In the genomic region with DNA sequence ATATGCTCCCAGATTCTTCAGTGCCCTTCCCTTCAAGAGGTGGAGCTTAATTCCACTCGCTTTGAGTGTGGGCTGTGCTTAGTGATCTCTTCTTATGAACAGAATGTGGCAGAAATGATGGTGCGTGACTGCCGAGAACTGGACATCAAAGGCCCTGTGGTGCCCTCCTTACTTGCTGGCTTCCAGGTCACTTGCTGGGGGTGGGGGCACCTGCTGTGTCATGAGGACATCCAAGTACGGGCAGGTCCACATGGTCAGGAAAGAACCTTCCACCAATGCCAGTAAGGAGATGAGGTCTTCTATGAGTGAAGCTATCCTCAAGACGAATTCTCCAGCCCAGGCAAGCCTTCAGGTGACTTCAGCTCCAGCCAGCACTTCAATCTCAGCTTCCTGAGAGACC, we compare ENCODE assay signal across 26 cellular contexts.
"Had no signal": no experiment of that assay in that cellular context is flagged by ENCODE, and none has a peak within 500 bp of the region (broad histone marks: within the 10 kb centered on the region; RNA-seq: fewer than 3 reads in every experiment).

No MANE protein-coding gene starts in this region.

- H3K27ac Mint-ChIP-seq: natural killer cell treated with Interleukin-12 subunit alpha and Interleukin-12 subunit beta and Interleukin-15 and Interleukin-18, amount 100 ng/mL, for 72 hours; neural progenitor cell; stimulated activated effector memory CD8-positive, alpha-beta T cell treated with anti-CD3 and anti-CD28 coated beads, Interleukin-12 subunit alpha, Interleukin-12 subunit beta, amount 100 ng/mL, for 72 hours; type B pancreatic cell had no signal

- H3K36me3 Mint-ChIP-seq: neural progenitor cell; stimulated activated effector memory CD8-positive, alpha-beta T cell treated with anti-CD3 and anti-CD28 coated beads, Interleukin-12 subunit alpha, Interleukin-12 subunit beta, amount 100 ng/mL, for 72 hours; type B pancreatic cell had no signal

- H3K27ac ChIP-seq: coronary artery, left lung, neural progenitor cell, parathyroid adenoma, psoas muscle, suprapubic skin, thyroid gland, uterus had no signal

- H3K4me3 ChIP-seq: coronary artery, left lung, lung, neural progenitor cell, psoas muscle, smooth muscle cell, suprapubic skin, thyroid gland, uterus had no signal

- ATAC-seq: left lung; natural killer cell treated with Interleukin-12 subunit alpha and Interleukin-12 subunit beta and Interleukin-15 and Interleukin-18, amount 100 ng/mL, for 72 hours; psoas muscle; stimulated activated effector memory CD8-positive, alpha-beta T cell treated with anti-CD3 and anti-CD28 coated beads, Interleukin-12 subunit alpha, Interleukin-12 subunit beta, amount 100 ng/mL, for 72 hours; stimulated activated naive CD8-positive, alpha-beta T cell treated with anti-CD3 and anti-CD28 coated beads, Interleukin-15, Interleukin-2, amounts not matched to agents 100 U/mL and 50 U/mL, for 24 hours had no signal

- H3K27me3 ChIP-seq: neural progenitor cell, thyroid gland, uterus had no signal

- H3K9me3 ChIP-seq: thyroid gland had no signal

- H2AFZ ChIP-seq: neural progenitor cell, parathyroid adenoma had no signal

- DNase-seq: effector CD4-positive, alpha-beta T cell; foreskin melanocyte; head of caudate nucleus; hypothalamus; kidney glomerular epithelial cell; mesenchymal stem cell; midbrain; occipital lobe; retina; stimulated activated CD4-positive, alpha-beta T cell treated with anti-CD3 and anti-CD28 coated beads, Interleukin-4, amount 100 ng/mL, for 1 hour; stimulated activated CD8-positive, alpha-beta memory T cell treated with anti-CD3 and anti-CD28 coated beads, Interleukin-4, amount 100 ng/mL, for 48 hours; stimulated activated naive CD8-positive, alpha-beta T cell treated with anti-CD3 and anti-CD28 coated beads, Interleukin-15, Interleukin-2, amounts not matched to agents 100 U/mL and 50 U/mL, for 24 hours; thyroid gland; uterus had no signal

- H3K4me3 Mint-ChIP-seq: natural killer cell treated with Interleukin-12 subunit alpha and Interleukin-12 subunit beta and Interleukin-15 and Interleukin-18, amount 100 ng/mL, for 72 hours; neural progenitor cell; stimulated activated effector memory CD8-positive, alpha-beta T cell treated with anti-CD3 and anti-CD28 coated beads, Interleukin-12 subunit alpha, Interleukin-12 subunit beta, amount 100 ng/mL, for 72 hours; type B pancreatic cell had no signal

- H3K4me1 ChIP-seq: left lung, neural progenitor cell, parathyroid adenoma, psoas muscle, suprapubic skin, thyroid gland, uterus had no signal

- FAIRE-seq: islet of Langerhans had no signal

- H3K4me1 Mint-ChIP-seq: neural progenitor cell; stimulated activated effector memory CD8-positive, alpha-beta T cell treated with anti-CD3 and anti-CD28 coated beads, Interleukin-12 subunit alpha, Interleukin-12 subunit beta, amount 100 ng/mL, for 72 hours had no signal

- H3K4me2 ChIP-seq: neural progenitor cell, smooth muscle cell had no signal

- H3K79me2 ChIP-seq: parathyroid adenoma had no signal

- H3K9ac ChIP-seq: neural progenitor cell, parathyroid adenoma had no signal

- H3K36me3 ChIP-seq: left lung, neural progenitor cell, suprapubic skin, thyroid gland, uterus had no signal
